In the genomic region with DNA sequence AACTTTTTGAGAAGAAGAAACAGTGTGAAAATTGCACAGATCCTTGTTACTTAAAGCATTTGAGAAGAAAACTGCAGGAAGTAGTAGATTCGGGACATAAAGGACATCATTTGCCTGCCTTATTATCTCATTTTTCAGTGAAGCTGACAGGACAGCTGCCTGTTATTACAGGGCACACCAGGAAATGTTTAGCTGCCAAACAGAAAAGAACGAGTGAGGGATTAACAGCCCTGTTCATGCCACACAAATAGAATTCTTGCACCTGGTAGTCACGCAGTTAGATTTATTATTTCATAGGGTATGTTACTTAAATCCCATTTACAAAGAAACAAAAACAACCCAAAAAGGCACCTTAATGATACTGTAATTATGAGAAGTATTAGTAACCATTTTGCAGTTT, we compare ENCODE assay signal across 15 cellular contexts.
DNase-seq lines count a peak whose midpoint lies in the region; ATAC-seq and TF ChIP-seq lines count a peak whose summit lies in the region.
"Had no signal": no experiment of that assay in that cellular context is flagged by ENCODE, and none has a peak within 500 bp of the region (broad histone marks: within the 10 kb centered on the region; RNA-seq: fewer than 3 reads in every experiment).

No MANE protein-coding gene starts in this region.

- DNase-seq in NCI-H1417 (lab: John Stamatoyannopoulos, UW) (peak in 2 of 3 experiments; percentile 32 to 74), NCI-H69 (lab: John Stamatoyannopoulos, UW) (peak; percentile 66), epithelial cell of esophagus (ENCODE audit: low read depth) (peak; percentile 68), renal cortical epithelial cell (ENCODE audit: low read depth) (peak; percentile 25), DMS79 (lab: John Stamatoyannopoulos, UW) (no peak), omental fat pad (ENCODE audit: low spot score) (no peak)
- DNase-seq: activated naive CD4-positive, alpha-beta T cell treated with anti-CD3 and anti-CD28 coated beads for 36 hours; BE2C; naive B cell; NCI-H2227 treated with DMSO at 0.1 percent for 48 hours; small intestine; stimulated activated CD4-positive, alpha-beta T cell treated with anti-CD3 and anti-CD28 coated beads, Interleukin-4, amount 100 ng/mL, for 24 hours; substantia nigra had no signal

- ATAC-seq in omental fat pad (ENCODE audit: low FRiP score) (no peak), GM18873 (IDR thresholded peaks at IDR 0.05; ENCODE audit: low FRiP score, unreplicated experiment) (no peak)

- TF ChIP-seq CTCF in epithelial cell of esophagus (IDR thresholded peaks at IDR 0.05; ENCODE audit: insufficient read depth, low read depth, low read length, missing control alignments), result no peak
- TF ChIP-seq CTCF in omental fat pad (IDR thresholded peaks at IDR 0.05), result no peak

- no peak overlapping the region for H3K4me3 ChIP-seq in epithelial cell of esophagus (ENCODE audit: low read length)
- H3K4me3 ChIP-seq: esophagus muscularis mucosa had no signal

Comparison
In these comparisons a context has a peak if more than half of its experiments do, and no peak if none do; other contexts are left out.
1. DNase-seq: peak in NCI-H1417 (2 of 3), NCI-H69 (single experiment), epithelial cell of esophagus (single experiment) and renal cortical epithelial cell (single experiment); none in DMS79 (single experiment) and omental fat pad (single experiment).